In the genomic region with DNA sequence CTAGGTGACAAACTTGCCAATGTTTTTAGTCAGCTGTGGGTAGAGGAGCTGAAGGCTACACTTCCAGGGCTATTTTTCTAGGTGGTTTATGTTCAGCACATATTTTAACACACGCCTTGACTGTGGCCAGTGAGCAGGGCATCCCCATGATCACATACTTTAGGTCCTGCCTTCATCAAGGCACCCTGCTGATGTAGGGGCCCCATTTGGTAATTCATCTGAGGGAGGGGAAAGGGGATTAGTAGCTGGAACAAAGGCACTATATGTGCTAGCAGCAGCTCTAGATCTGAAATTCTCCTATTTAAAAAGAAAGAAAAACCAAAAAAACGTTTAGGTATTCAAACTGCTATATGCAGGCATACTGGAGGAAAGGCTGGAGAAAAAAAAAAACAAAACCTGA, we compare ENCODE assay signal across 22 cellular contexts. TPM values are rescaled to one million over a fixed set of nuclear protein-coding genes. Genes with fewer than 3 reads are reported as not detected.
"Had no signal": no experiment of that assay in that cellular context is flagged by ENCODE, and none has a peak within 500 bp of the region (broad histone marks: within the 10 kb centered on the region; RNA-seq: fewer than 3 reads in every experiment).

No MANE protein-coding gene starts in this region.

- H3K27me3 ChIP-seq: body of pancreas had no signal

- H3K27ac ChIP-seq: body of pancreas, skin epidermis had no signal

- ATAC-seq: body of pancreas; left lobe of liver; mucosa of descending colon; naive thymus-derived CD4-positive, alpha-beta T cell had no signal

- DNase-seq: activated CD4-positive, alpha-beta memory T cell treated with anti-CD3 and anti-CD28 coated beads, Interleukin-2, amount 10 ng/mL, durations not matched to agents 7 days and 5 days; activated CD4-positive, alpha-beta T cell treated with anti-CD3 and anti-CD28 coated beads for 4 hours; activated gamma-delta T cell treated with Interleukin-2 at 50 U/mL for 16 hours; activated T-cell treated with anti-CD3 and anti-CD28 coated beads, Interleukin-2, amount 50 U/mL, for 48 hours; amygdala; body of pancreas; effector CD4-positive, alpha-beta T cell; foreskin fibroblast; mucosa of descending colon; naive thymus-derived CD4-positive, alpha-beta T cell; nucleus accumbens; posterior cingulate gyrus; retina; stimulated activated CD4-positive, alpha-beta T cell treated with anti-CD3 and anti-CD28 coated beads, Interleukin-4, amount 100 ng/mL, for 24 hours; stimulated activated naive CD4-positive, alpha-beta T cell; T-helper 2 cell; trophoblast cell had no signal

- FAIRE-seq: endothelial cell of umbilical vein, islet of Langerhans had no signal

- H3K4me3 ChIP-seq: body of pancreas, coronary artery, mucosa of descending colon, skin epidermis had no signal

- H3K9me3 ChIP-seq: body of pancreas, mucosa of descending colon had no signal

RNA-seq across cellular contexts. Expression of a gene that starts 14.5 kb away (rescaled TPM):
- polyA plus RNA-seq: endothelial cell of umbilical vein had no signal
